In the genomic region with DNA sequence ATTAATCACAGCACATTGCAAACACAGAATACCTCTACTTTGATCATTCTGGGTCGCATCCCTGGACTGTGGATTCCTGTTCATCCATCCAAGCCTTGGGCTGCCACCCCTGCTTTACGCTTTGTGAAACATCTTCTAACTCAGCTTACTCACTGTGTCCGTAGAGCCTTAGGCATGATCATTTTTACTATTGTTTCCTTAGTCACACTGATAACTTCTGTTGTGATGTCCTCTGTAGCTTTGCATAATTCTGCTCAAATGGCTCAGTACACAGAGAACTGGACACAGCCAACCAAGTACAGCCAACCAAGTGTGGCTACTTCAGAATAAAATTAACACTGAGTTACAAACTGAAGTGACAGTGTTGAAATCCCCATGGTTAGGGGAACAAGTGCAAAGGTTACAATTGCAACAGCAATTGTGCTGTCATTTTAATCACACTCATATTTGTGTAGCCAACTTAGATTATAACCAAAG, we compare ENCODE assay signal across 1 cellular context.
TF ChIP-seq lines count a peak whose summit lies in the region.

No MANE protein-coding gene starts in this region.

TF ChIP-seq in HepG2, 621 proteins besides CTCF, POLR2A, EP300 and RAD21 (continued from another document and continues in another):
- TF ChIP-seq, protein P1, sequence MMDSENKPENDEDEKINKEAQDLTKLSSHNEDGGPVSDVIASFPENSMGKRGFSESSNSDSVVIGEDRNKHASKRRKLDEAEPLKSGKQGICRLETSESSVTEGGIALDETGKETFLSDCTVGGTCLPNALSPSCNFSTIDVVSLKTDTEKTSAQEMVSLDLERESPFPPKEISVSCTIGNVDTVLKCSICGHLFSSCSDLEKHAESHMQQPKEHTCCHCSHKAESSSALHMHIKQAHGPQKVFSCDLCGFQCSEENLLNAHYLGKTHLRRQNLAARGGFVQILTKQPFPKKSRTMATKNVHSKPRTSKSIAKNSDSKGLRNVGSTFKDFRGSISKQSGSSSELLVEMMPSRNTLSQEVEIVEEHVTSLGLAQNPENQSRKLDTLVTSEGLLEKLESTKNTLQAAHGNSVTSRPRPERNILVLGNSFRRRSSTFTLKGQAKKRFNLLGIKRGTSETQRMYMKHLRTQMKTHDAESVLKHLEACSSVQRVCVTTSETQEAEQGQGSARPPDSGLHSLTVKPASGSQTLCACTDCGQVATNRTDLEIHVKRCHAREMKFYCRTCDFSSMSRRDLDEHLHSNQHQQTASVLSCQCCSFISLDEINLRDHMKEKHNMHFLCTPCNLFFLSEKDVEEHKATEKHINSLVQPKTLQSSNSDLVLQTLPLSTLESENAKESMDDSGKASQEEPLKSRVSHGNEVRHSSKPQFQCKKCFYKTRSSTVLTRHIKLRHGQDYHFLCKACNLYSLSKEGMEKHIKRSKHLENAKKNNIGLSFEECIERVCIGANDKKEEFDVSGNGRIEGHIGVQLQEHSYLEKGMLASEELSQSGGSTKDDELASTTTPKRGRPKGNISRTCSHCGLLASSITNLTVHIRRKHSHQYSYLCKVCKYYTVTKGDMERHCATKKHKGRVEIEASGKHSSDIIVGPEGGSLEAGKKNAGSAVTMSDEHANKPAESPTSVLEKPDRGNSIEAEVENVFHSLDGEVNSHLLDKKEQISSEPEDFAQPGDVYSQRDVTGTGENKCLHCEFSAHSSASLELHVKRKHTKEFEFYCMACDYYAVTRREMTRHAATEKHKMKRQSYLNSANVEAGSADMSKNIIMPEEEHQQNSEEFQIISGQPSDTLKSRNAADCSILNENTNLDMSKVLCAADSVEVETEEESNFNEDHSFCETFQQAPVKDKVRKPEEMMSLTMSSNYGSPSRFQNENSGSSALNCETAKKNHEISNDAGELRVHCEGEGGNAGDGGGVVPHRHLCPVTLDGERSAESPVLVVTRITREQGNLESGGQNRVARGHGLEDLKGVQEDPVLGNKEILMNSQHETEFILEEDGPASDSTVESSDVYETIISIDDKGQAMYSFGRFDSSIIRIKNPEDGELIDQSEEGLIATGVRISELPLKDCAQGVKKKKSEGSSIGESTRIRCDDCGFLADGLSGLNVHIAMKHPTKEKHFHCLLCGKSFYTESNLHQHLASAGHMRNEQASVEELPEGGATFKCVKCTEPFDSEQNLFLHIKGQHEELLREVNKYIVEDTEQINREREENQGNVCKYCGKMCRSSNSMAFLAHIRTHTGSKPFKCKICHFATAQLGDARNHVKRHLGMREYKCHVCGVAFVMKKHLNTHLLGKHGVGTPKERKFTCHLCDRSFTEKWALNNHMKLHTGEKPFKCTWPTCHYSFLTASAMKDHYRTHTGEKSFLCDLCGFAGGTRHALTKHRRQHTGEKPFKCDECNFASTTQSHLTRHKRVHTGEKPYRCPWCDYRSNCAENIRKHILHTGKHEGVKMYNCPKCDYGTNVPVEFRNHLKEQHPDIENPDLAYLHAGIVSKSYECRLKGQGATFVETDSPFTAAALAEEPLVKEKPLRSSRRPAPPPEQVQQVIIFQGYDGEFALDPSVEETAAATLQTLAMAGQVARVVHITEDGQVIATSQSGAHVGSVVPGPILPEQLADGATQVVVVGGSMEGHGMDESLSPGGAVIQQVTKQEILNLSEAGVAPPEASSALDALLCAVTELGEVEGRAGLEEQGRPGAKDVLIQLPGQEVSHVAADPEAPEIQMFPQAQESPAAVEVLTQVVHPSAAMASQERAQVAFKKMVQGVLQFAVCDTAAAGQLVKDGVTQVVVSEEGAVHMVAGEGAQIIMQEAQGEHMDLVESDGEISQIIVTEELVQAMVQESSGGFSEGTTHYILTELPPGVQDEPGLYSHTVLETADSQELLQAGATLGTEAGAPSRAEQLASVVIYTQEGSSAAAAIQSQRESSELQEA (CRISPR knock-in tag; IDR thresholded peaks at IDR 0.05; ENCODE audit: not compliant biosample characterization), result no peak
- no peak for TF ChIP-seq MIER2 (CRISPR knock-in tag; IDR thresholded peaks at IDR 0.05)
- TF ChIP-seq TP53 (CRISPR knock-in tag; conservative IDR thresholded peaks at IDR 0.05), result no peak
- TF ChIP-seq ZNF296 (CRISPR knock-in tag; conservative IDR thresholded peaks at IDR 0.05), result no peak
- TF ChIP-seq MXI1 (IDR thresholded peaks at IDR 0.05; ENCODE audit: borderline replicate concordance, low read depth, low read length), result no peak
- TF ChIP-seq, protein P2, sequence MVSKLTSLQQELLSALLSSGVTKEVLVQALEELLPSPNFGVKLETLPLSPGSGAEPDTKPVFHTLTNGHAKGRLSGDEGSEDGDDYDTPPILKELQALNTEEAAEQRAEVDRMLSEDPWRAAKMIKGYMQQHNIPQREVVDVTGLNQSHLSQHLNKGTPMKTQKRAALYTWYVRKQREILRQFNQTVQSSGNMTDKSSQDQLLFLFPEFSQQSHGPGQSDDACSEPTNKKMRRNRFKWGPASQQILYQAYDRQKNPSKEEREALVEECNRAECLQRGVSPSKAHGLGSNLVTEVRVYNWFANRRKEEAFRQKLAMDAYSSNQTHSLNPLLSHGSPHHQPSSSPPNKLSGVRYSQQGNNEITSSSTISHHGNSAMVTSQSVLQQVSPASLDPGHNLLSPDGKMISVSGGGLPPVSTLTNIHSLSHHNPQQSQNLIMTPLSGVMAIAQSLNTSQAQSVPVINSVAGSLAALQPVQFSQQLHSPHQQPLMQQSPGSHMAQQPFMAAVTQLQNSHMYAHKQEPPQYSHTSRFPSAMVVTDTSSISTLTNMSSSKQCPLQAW (CRISPR knock-in tag; IDR thresholded peaks at IDR 0.05), result no peak
- peak; percentile 37; the same call in 1 of the 2 replicates for TF ChIP-seq NCOR1 (IDR thresholded peaks at IDR 0.05; ENCODE audit: borderline replicate concordance, low read length)
- no peak for TF ChIP-seq ZNF737 (CRISPR knock-in tag; IDR thresholded peaks at IDR 0.05; ENCODE audit: borderline replicate concordance)
- TF ChIP-seq RORA (CRISPR knock-in tag; IDR thresholded peaks at IDR 0.05), result no peak
- TF ChIP-seq ZFAT (CRISPR knock-in tag; conservative IDR thresholded peaks at IDR 0.05), result no peak
- no peak for TF ChIP-seq PAX8 (CRISPR knock-in tag; IDR thresholded peaks at IDR 0.05; ENCODE audit: borderline replicate concordance)
- peak; percentile 37; the same call in 1 of the 2 replicates for TF ChIP-seq THAP11 (CRISPR knock-in tag; IDR thresholded peaks at IDR 0.05)
- TF ChIP-seq SOX13 (IDR thresholded peaks at IDR 0.05), result no peak
- TF ChIP-seq SOX13 (CRISPR knock-in tag; conservative IDR thresholded peaks at IDR 0.05 in 1 of 2, IDR thresholded peaks at IDR 0.05 in 1 of 2), result peak in 1 of 2 experiments; percentile 55; a peak in 2 of 4 replicates
- TF ChIP-seq, protein P3, sequence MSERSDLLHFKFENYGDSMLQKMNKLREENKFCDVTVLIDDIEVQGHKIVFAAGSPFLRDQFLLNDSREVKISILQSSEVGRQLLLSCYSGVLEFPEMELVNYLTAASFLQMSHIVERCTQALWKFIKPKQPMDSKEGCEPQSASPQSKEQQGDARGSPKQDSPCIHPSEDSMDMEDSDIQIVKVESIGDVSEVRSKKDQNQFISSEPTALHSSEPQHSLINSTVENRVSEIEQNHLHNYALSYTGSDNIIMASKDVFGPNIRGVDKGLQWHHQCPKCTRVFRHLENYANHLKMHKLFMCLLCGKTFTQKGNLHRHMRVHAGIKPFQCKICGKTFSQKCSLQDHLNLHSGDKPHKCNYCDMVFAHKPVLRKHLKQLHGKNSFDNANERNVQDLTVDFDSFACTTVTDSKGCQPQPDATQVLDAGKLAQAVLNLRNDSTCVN (CRISPR knock-in tag; IDR thresholded peaks at IDR 0.05; ENCODE audit: borderline replicate concordance), result no peak
- TF ChIP-seq, protein P4, sequence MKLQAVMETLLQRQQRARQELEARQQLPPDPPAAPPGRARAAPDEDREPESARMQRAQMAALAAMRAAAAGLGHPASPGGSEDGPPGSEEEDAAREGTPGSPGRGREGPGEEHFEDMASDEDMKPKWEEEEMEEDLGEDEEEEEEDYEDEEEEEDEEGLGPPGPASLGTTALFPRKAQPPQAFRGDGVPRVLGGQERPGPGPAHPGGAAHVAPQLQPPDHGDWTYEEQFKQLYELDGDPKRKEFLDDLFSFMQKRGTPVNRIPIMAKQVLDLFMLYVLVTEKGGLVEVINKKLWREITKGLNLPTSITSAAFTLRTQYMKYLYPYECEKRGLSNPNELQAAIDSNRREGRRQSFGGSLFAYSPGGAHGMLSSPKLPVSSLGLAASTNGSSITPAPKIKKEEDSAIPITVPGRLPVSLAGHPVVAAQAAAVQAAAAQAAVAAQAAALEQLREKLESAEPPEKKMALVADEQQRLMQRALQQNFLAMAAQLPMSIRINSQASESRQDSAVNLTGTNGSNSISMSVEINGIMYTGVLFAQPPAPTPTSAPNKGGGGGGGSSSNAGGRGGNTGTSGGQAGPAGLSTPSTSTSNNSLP (IDR thresholded peaks at IDR 0.05; ENCODE audit: low read depth, low read length), result peak; percentile 67
- no peak for TF ChIP-seq SMARCE1 (IDR thresholded peaks at IDR 0.05; ENCODE audit: borderline replicate concordance)
- no peak for TF ChIP-seq HNRNPL (IDR thresholded peaks at IDR 0.05; ENCODE audit: low read depth, low read length)
- TF ChIP-seq TBX2 (CRISPR knock-in tag; IDR thresholded peaks at IDR 0.05; ENCODE audit: borderline replicate concordance), result no peak
- TF ChIP-seq ATF7 (IDR thresholded peaks at IDR 0.05), result no peak
- no peak for TF ChIP-seq ATF7 (CRISPR knock-in tag; IDR thresholded peaks at IDR 0.05)
- no peak for TF ChIP-seq ATF7-NPFF (CRISPR knock-in tag; IDR thresholded peaks at IDR 0.05; ENCODE audit: low read depth)
- TF ChIP-seq SALL2 (CRISPR knock-in tag; IDR thresholded peaks at IDR 0.05), result no peak
- no peak for TF ChIP-seq FLYWCH1 (CRISPR knock-in tag; IDR thresholded peaks at IDR 0.05)
- TF ChIP-seq ZNF552 (CRISPR knock-in tag; IDR thresholded peaks at IDR 0.05; ENCODE audit: borderline replicate concordance), result no peak
- no peak for TF ChIP-seq ZNF678 (CRISPR knock-in tag; IDR thresholded peaks at IDR 0.05)
- TF ChIP-seq ZNF614 (CRISPR knock-in tag; IDR thresholded peaks at IDR 0.05; ENCODE audit: borderline replicate concordance), result no peak
- no peak for TF ChIP-seq GLI4 (CRISPR knock-in tag; IDR thresholded peaks at IDR 0.05; ENCODE audit: borderline replicate concordance)
- peak; percentile 38; the same call in 1 of the 2 replicates for TF ChIP-seq NR2C2 (CRISPR knock-in tag; IDR thresholded peaks at IDR 0.05; ENCODE audit: borderline replicate concordance)
- peak; percentile 81 for TF ChIP-seq HNF4A (CRISPR knock-in tag; IDR thresholded peaks at IDR 0.05)
- TF ChIP-seq, protein P5, sequence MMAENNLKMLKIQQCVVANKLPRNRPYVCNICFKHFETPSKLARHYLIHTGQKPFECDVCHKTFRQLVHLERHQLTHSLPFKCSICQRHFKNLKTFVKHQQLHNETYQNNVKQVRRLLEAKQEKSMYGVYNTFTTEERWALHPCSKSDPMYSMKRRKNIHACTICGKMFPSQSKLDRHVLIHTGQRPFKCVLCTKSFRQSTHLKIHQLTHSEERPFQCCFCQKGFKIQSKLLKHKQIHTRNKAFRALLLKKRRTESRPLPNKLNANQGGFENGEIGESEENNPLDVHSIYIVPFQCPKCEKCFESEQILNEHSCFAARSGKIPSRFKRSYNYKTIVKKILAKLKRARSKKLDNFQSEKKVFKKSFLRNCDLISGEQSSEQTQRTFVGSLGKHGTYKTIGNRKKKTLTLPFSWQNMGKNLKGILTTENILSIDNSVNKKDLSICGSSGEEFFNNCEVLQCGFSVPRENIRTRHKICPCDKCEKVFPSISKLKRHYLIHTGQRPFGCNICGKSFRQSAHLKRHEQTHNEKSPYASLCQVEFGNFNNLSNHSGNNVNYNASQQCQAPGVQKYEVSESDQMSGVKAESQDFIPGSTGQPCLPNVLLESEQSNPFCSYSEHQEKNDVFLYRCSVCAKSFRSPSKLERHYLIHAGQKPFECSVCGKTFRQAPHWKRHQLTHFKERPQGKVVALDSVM (CRISPR knock-in tag; IDR thresholded peaks at IDR 0.05), result no peak
- peak; percentile 48; the same call in 1 of the 2 replicates for TF ChIP-seq FOSL2 (CRISPR knock-in tag; IDR thresholded peaks at IDR 0.05)
- TF ChIP-seq, protein P6, sequence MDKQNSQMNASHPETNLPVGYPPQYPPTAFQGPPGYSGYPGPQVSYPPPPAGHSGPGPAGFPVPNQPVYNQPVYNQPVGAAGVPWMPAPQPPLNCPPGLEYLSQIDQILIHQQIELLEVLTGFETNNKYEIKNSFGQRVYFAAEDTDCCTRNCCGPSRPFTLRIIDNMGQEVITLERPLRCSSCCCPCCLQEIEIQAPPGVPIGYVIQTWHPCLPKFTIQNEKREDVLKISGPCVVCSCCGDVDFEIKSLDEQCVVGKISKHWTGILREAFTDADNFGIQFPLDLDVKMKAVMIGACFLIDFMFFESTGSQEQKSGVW (CRISPR knock-in tag; IDR thresholded peaks at IDR 0.05; ENCODE audit: borderline replicate concordance), result no peak
- TF ChIP-seq ZNF644 (CRISPR knock-in tag; IDR thresholded peaks at IDR 0.05; ENCODE audit: low read depth), result peak; percentile 48; the same call in 1 of the 2 replicates
- TF ChIP-seq NFE2L1 (CRISPR knock-in tag; IDR thresholded peaks at IDR 0.05; ENCODE audit: borderline replicate concordance), result no peak
- no peak for TF ChIP-seq SMYD3 (CRISPR knock-in tag; IDR thresholded peaks at IDR 0.05)
- TF ChIP-seq ZNF879 (CRISPR knock-in tag; IDR thresholded peaks at IDR 0.05), result no peak
- TF ChIP-seq ZSCAN20 (CRISPR knock-in tag; IDR thresholded peaks at IDR 0.05; ENCODE audit: borderline replicate concordance), result no peak
- 0 out of 2 replicates have a peak, but pooled peaks have one; percentile 25 for TF ChIP-seq ZSCAN9 (CRISPR knock-in tag; IDR thresholded peaks at IDR 0.05; ENCODE audit: borderline replicate concordance)
- TF ChIP-seq CBX5 (CRISPR knock-in tag; IDR thresholded peaks at IDR 0.05; ENCODE audit: borderline replicate concordance), result no peak
- no peak for TF ChIP-seq SIX4 (CRISPR knock-in tag; IDR thresholded peaks at IDR 0.05)
- TF ChIP-seq SIX1 (CRISPR knock-in tag; IDR thresholded peaks at IDR 0.05; ENCODE audit: borderline replicate concordance), result no peak
- 0 out of 2 replicates have a peak, but pooled peaks have one; percentile 25 for TF ChIP-seq SAP130 (CRISPR knock-in tag; IDR thresholded peaks at IDR 0.05; ENCODE audit: low read depth)
- no peak for TF ChIP-seq SP2 (CRISPR knock-in tag; IDR thresholded peaks at IDR 0.05)
- no peak for TF ChIP-seq MYNN (CRISPR knock-in tag; IDR thresholded peaks at IDR 0.05; ENCODE audit: low read depth)
- TF ChIP-seq, protein P7, sequence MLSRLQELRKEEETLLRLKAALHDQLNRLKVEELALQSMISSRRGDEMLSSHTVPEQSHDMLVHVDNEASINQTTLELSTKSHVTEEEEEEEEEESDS (CRISPR knock-in tag; IDR thresholded peaks at IDR 0.05; ENCODE audit: borderline replicate concordance), result no peak
- no peak for TF ChIP-seq ATRX (CRISPR knock-in tag; IDR thresholded peaks at IDR 0.05; ENCODE audit: borderline replicate concordance)
- 0 out of 2 replicates have a peak, but pooled peaks have one; percentile 30 for TF ChIP-seq ZFP90 (CRISPR knock-in tag; IDR thresholded peaks at IDR 0.05; ENCODE audit: borderline replicate concordance)
- TF ChIP-seq KMT2B (CRISPR knock-in tag; IDR thresholded peaks at IDR 0.05), result 0 out of 2 replicates have a peak, but pooled peaks have one; percentile 28
- TF ChIP-seq ISL2 (CRISPR knock-in tag; IDR thresholded peaks at IDR 0.05), result no peak
